ENCODE assay signal across 24 cellular contexts in genomic region chr7:93133020-93133419, GRCh38.
"Had no signal": no experiment of that assay in that cellular context is flagged by ENCODE, and none has a peak within 500 bp of the region (broad histone marks: within the 10 kb centered on the region; RNA-seq: fewer than 3 reads in every experiment).

No MANE protein-coding gene starts in this region.

- H3K27ac Mint-ChIP-seq: dendritic cell treated with granulocyte-macrophage colony-stimulating factor and Interleukin-4, amounts not matched to agents 40 ng/mL and 50 ng/mL, for 4 days; memory B cell; naive thymus-derived CD4-positive, alpha-beta T cell had no signal

- H3K4me1 Mint-ChIP-seq: memory B cell; naive thymus-derived CD4-positive, alpha-beta T cell had no signal

- DNase-seq: colonic mucosa; cortex of kidney; dorsolateral prefrontal cortex; effector CD4-positive, alpha-beta T cell; effector memory CD4-positive, alpha-beta T cell; erythroblast; esophagus squamous epithelium; foreskin fibroblast; foreskin melanocyte; gastrocnemius medialis; glutamatergic neuron; head of caudate nucleus; heart right ventricle; hippocampal formation; left cardiac atrium; left lung; left ventricle myocardium superior; lower lobe of right lung; mammary epithelial cell; mesendoderm; midbrain; naive thymus-derived CD4-positive, alpha-beta T cell had no signal

- H3K4me3 Mint-ChIP-seq: dendritic cell treated with granulocyte-macrophage colony-stimulating factor and Interleukin-4, amounts not matched to agents 40 ng/mL and 50 ng/mL, for 4 days; memory B cell; naive thymus-derived CD4-positive, alpha-beta T cell had no signal

- H3K27me3 Mint-ChIP-seq: dendritic cell treated with granulocyte-macrophage colony-stimulating factor and Interleukin-4, amounts not matched to agents 40 ng/mL and 50 ng/mL, for 4 days; memory B cell; naive thymus-derived CD4-positive, alpha-beta T cell had no signal
